Comparison of ENCODE assay signal across 19 cellular contexts in the genomic region with DNA sequence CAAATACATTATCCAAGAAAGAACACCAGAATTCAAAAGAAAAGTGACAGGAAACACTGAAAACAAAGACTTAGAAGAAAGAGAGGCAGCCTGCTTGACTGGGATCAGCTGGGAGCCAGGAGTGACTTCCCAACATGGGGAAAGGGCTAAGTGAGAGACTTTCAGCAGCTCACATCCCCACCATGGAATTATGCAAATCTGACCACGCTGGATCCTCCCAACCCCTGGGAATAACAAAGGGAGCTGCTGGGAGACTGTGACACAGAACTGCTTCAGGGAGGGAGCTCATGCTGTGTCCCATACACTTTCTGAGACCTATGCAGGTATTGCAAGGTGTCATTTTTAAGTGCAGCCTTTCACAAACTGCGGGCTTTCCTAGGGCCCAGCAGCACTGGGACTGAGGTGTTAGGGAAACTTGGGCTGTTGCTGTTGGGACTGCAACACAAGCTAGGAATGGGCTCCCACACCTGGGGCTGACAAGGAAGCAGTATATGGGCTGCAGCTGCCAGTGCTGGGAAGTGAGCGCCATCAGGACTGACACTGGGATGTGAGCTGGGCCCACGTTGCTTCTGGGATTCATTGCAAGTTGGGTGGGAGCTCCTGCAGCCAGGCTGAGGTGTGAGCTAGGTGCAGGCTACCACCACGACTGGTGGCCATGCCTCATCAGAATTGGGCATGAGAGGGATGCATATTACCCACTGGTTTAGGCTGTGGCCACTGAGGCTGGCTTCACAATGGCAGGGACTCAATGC.
DNase-seq lines count a peak whose midpoint lies in the region; ATAC-seq and TF ChIP-seq lines count a peak whose summit lies in the region.
"Had no signal": no experiment of that assay in that cellular context is flagged by ENCODE, and none has a peak within 500 bp of the region (broad histone marks: within the 10 kb centered on the region; RNA-seq: fewer than 3 reads in every experiment).

No MANE protein-coding gene starts in this region.

- H3K27me3 ChIP-seq in HUES6 (ENCODE audit: control insufficient read depth, insufficient read depth, low read length), result no peaks in the 10 kb centered on the region
- no peaks in the 10 kb centered on the region for H3K27me3 ChIP-seq in endodermal cell (ENCODE audit: control insufficient read depth, insufficient read depth, low read length, poor library complexity, severe bottlenecking)
- no peaks in the 10 kb centered on the region for H3K27me3 ChIP-seq in mesenchymal stem cell (ENCODE audit: control insufficient read depth in 1 of 2, insufficient read depth in 1 of 2, low read length in 2 of 2)
- H3K27me3 ChIP-seq in MG63, result no peaks in the 10 kb centered on the region
- no peaks in the 10 kb centered on the region for H3K27me3 ChIP-seq in PC-9 (ENCODE audit: insufficient read depth, low read depth)
- H3K27me3 ChIP-seq: SJCRH30 had no signal

- H3K23ac ChIP-seq in mesenchymal stem cell (ENCODE audit: low read length in 2 of 2), result peak overlapping the region in 1 of 2 experiments; percentile 89

- no peaks in the 10 kb centered on the region for H3K79me1 ChIP-seq in mesenchymal stem cell (replicated peaks; ENCODE audit: low read length, poor library complexity, severe bottlenecking)

- POLR2A ChIA-PET in PC-9 (lab: Charles Lee; ENCODE audit: unreplicated experiment), result no interaction called here

- no peaks in the 10 kb centered on the region for H3K4me1 Mint-ChIP-seq in endodermal cell
- H3K4me1 Mint-ChIP-seq: CD4-positive, CD25-positive, alpha-beta regulatory T cell had no signal

- H3K9me2 ChIP-seq in PC-9 (ENCODE audit: insufficient read depth), result no peaks in the 10 kb centered on the region

- ATAC-seq in HG03520 (IDR thresholded peaks at IDR 0.05; ENCODE audit: unreplicated experiment), result no peak

- peaks cover 18% of the 10 kb centered on the region for H3K4me1 ChIP-seq in HUES6 (ENCODE audit: control insufficient read depth, insufficient read depth, low read length)
- H3K4me1 ChIP-seq in endodermal cell (ENCODE audit: control insufficient read depth, insufficient read depth, low read length), result no peaks in the 10 kb centered on the region
- no peaks in the 10 kb centered on the region for H3K4me1 ChIP-seq in mesenchymal stem cell (ENCODE audit: control insufficient read depth, insufficient read depth, low read depth, low read length)
- no peaks in the 10 kb centered on the region for H3K4me1 ChIP-seq in PC-9 (replicated peaks; ENCODE audit: insufficient read depth)
- H3K4me1 ChIP-seq: SJCRH30 had no signal

- H3K36me3 Mint-ChIP-seq in endodermal cell (ENCODE audit: low read depth), result peaks cover 3% of the 10 kb centered on the region
- H3K36me3 Mint-ChIP-seq: CD4-positive, CD25-positive, alpha-beta regulatory T cell had no signal

- peak overlapping the region; percentile 12 for H3K9ac ChIP-seq in HUES6 (ENCODE audit: low read length)
- no peak overlapping the region for H3K9ac ChIP-seq in endodermal cell (ENCODE audit: extremely low read depth, low read length, poor library complexity, severe bottlenecking)
- no peak overlapping the region for H3K9ac ChIP-seq in mesenchymal stem cell (ENCODE audit: low read length)

- no peak overlapping the region for H2BK15ac ChIP-seq in mesenchymal stem cell (ENCODE audit: low read depth, poor library complexity, severe bottlenecking)

- H4K8ac ChIP-seq in mesenchymal stem cell (ENCODE audit: low read length), result no peak overlapping the region

- H4K20me1 ChIP-seq in PC-9 (ENCODE audit: insufficient read depth), result no peaks in the 10 kb centered on the region

- H3K4me3 ChIP-seq in HUES6 (ENCODE audit: low read depth, low read length) (peak overlapping the region; percentile 5; the same call in 1 of the 2 replicates), endodermal cell (ENCODE audit: low read length) (no peak overlapping the region), mesenchymal stem cell (ENCODE audit: insufficient read depth in 1 of 2, low read depth in 1 of 2, low read length in 2 of 2) (no peak overlapping the region), MG63 (no peak overlapping the region), PC-9 (no peak overlapping the region)
- H3K4me3 ChIP-seq: SJCRH30 had no signal

- H3K27me3 Mint-ChIP-seq in endodermal cell (ENCODE audit: insufficient read depth), result no peaks in the 10 kb centered on the region
- H3K27me3 Mint-ChIP-seq: CD4-positive, CD25-positive, alpha-beta regulatory T cell had no signal

- H2AK5ac ChIP-seq in mesenchymal stem cell (ENCODE audit: low read length, severe bottlenecking), result no peak overlapping the region

- no peak overlapping the region for H3K4ac ChIP-seq in mesenchymal stem cell (ENCODE audit: low read depth in 1 of 2, low read length in 2 of 2)

- H3K27ac ChIP-seq in HUES6 (ENCODE audit: low read depth, low read length), result peak overlapping the region; percentile 66
- H3K27ac ChIP-seq in endodermal cell (ENCODE audit: low read depth, low read length), result peak overlapping the region; percentile 25
- H3K27ac ChIP-seq in mesenchymal stem cell (ENCODE audit: low read length, poor library complexity, severe bottlenecking), result no peak overlapping the region
- no peak overlapping the region for H3K27ac ChIP-seq in PC-9
- H3K27ac ChIP-seq: SJCRH30 had no signal

- H2BK5ac ChIP-seq in mesenchymal stem cell (ENCODE audit: low read depth, low read length, poor library complexity, severe bottlenecking), result no peak overlapping the region

- intact Hi-C loops in PC-9 (cut with micrococcal nuclease; ENCODE audit: unreplicated experiment), result no loop called here

- H3K4me3 Mint-ChIP-seq in endodermal cell, result no peak overlapping the region
- H3K4me3 Mint-ChIP-seq: CD4-positive, CD25-positive, alpha-beta regulatory T cell had no signal

- H3F3A ChIP-seq in PC-9 (ENCODE audit: insufficient read depth, low read depth), result no peaks in the 10 kb centered on the region

- BruUV-seq in PC-9 (replicated peaks; lab: Mats Ljungman, UMichigan), result no TSS peak

- H3K4me2 ChIP-seq in mesenchymal stem cell (ENCODE audit: low read length, poor library complexity, severe bottlenecking), result no peak overlapping the region
- no peak overlapping the region for H3K4me2 ChIP-seq in PC-9

- H3K9me3 ChIP-seq in HUES6 (ENCODE audit: control insufficient read depth, insufficient read depth, low read depth, low read length) (peaks cover 17% of the 10 kb centered on the region; the same call in 1 of the 2 replicates), endodermal cell (ENCODE audit: control insufficient read depth, low read length) (peaks cover 31% of the 10 kb centered on the region), mesenchymal stem cell (ENCODE audit: control insufficient read depth, low read length) (peaks cover 38% of the 10 kb centered on the region), MG63 (peaks cover 3% of the 10 kb centered on the region; the same call in 1 of the 2 replicates), PC-9 (ENCODE audit: insufficient read depth, low read depth) (peaks cover 5% of the 10 kb centered on the region)
- H3K9me3 ChIP-seq: SJCRH30 had no signal

- no peak overlapping the region for H3K18ac ChIP-seq in mesenchymal stem cell (ENCODE audit: low read depth in 1 of 2, low read length in 2 of 2)

- H3K36me3 ChIP-seq in HUES6 (ENCODE audit: control insufficient read depth, insufficient read depth, low read length) (no peaks in the 10 kb centered on the region), endodermal cell (ENCODE audit: control insufficient read depth, insufficient read depth, low read length) (no peaks in the 10 kb centered on the region), mesenchymal stem cell (ENCODE audit: control insufficient read depth in 1 of 2, insufficient read depth in 2 of 2, low read depth in 1 of 2, low read length in 2 of 2) (no peaks in the 10 kb centered on the region), MG63 (no peaks in the 10 kb centered on the region), PC-9 (ENCODE audit: low read depth) (no peaks in the 10 kb centered on the region)
- H3K36me3 ChIP-seq: SJCRH30 had no signal

- H3K27ac Mint-ChIP-seq in endodermal cell, result peak overlapping the region; percentile 21
- H3K27ac Mint-ChIP-seq: CD4-positive, CD25-positive, alpha-beta regulatory T cell had no signal

- H4K91ac ChIP-seq in mesenchymal stem cell (ENCODE audit: low read length), result peak overlapping the region; percentile 15

- no peak overlapping the region for H2BK120ac ChIP-seq in mesenchymal stem cell (ENCODE audit: low read depth, low read length)

- CTCF ChIA-PET in PC-9 (lab: Charles Lee), result no interaction called here

- WGBS in endodermal cell (ENCODE audit: insufficient coverage in 1 of 2, insufficient read length in 1 of 2), 2 experiments, result 59 to 65% methylated on average over 3 to 5 of the region's 5 CpGs
- WGBS in mesenchymal stem cell, result 65% methylated on average over 5 of the region's 5 CpGs

- DNase-seq in endodermal cell (peak; percentile 90), mesenchymal stem cell (no peak), MG63 (no peak), PC-9 (no peak), NCI-H524 treated with DMSO at 0.1 percent for 48 hours (lab: John Stamatoyannopoulos, UW) (no peak)
- DNase-seq: CD4-positive, CD25-positive, alpha-beta regulatory T cell; COR-L47; DMS79 treated with DMSO at 0.1 percent for 48 hours; GOT3; KBM-7; NCI-H1092; NCI-H1436; NCI-H187 treated with DMSO at 0.1 percent for 48 hours; NCI-H2107; NCI-H446 treated with DMSO at 0.1 percent for 48 hours; NCI-H748 treated with DMSO at 0.1 percent for 48 hours; SJCRH30 had no signal

- no peaks in the 10 kb centered on the region for H3K79me2 ChIP-seq in PC-9 (ENCODE audit: low read depth)

- H3K9me3 Mint-ChIP-seq in endodermal cell, result peaks cover 24% of the 10 kb centered on the region

- H2AFZ ChIP-seq in mesenchymal stem cell (ENCODE audit: low read depth, low read length) (no peak overlapping the region), PC-9 (no peak overlapping the region)

- TF ChIP-seq CTCF in endodermal cell (conservative IDR thresholded peaks at IDR 0.05) (no peak), PC-9 (conservative IDR thresholded peaks at IDR 0.05) (no peak)

- no peak overlapping the region for H3K14ac ChIP-seq in mesenchymal stem cell (ENCODE audit: low read length in 2 of 2)

- H2BK12ac ChIP-seq in mesenchymal stem cell (ENCODE audit: low read length in 2 of 2), result no peak overlapping the region

Comparison
In these comparisons a context has a peak if more than half of its experiments do, and no peak if none do; other contexts are left out.
1. H3K27ac ChIP-seq: peak in HUES6 (single experiment) and endodermal cell (single experiment); none in mesenchymal stem cell (single experiment) and PC-9 (single experiment).